9 cellular contexts compared by ENCODE assay signal in the genomic region with DNA sequence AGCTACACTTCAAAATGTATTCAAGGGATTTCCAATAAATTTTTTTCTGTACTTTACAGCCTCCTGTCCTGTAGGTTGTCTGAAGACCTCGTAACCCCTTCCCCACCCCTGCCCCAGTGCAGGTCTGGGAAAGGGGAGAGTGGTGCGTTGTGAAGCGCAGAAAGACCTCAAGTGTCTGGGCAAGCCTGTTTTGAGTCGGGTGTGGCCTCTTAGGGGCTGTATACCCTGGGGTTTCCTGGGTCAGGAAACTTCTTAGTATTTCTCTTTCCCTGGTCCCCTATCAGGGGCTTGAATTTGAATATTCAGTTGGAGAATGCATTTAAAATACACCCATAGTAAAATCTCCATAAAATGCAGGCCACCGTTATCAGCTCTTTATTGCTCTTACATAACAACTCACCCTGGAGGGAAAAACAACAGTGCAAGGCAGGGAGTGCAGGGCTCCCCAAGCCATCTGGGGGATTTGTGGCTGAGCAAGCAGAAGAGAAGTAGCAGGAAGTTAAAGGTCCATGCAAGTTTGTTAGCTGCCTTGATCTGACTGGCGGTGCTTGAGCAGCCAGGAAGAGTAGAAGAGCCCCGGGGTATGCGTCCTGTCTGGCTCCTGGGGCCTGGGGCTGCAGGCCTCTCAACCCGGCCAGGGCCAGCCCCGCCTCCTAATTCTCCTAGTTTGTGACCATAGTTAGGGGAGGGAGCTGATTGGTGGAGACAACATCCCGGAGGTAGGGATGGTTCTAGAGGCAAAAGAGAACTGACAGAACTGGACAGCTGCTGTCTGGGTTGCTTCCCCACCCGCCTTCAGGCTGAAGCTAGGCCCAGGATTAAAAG. TPM values are rescaled to one million over a fixed set of nuclear protein-coding genes. Genes with fewer than 3 reads are reported as not detected.
DNase-seq lines count a peak whose midpoint lies in the region; ATAC-seq and TF ChIP-seq lines count a peak whose summit lies in the region.
"Had no signal": no experiment of that assay in that cellular context is flagged by ENCODE, and none has a peak within 500 bp of the region (broad histone marks: within the 10 kb centered on the region; RNA-seq: fewer than 3 reads in every experiment).

No MANE protein-coding gene starts in this region.

- H3K27me3 Mint-ChIP-seq in endothelial cell (ENCODE audit: unreplicated experiment) (peaks cover 18% of the 10 kb centered on the region), neural crest cell (ENCODE audit: low read depth) (no peaks in the 10 kb centered on the region)

- H3K4me1 Mint-ChIP-seq in endothelial cell (ENCODE audit: unreplicated experiment): peaks cover 41% of the 10 kb centered on the region
- peaks cover 4% of the 10 kb centered on the region for H3K4me1 Mint-ChIP-seq in neural crest cell

- peak; percentile 78 for DNase-seq in GF-D8 (lab: John Stamatoyannopoulos, UW)
- DNase-seq in SK-MEL-5 (ENCODE audit: low read depth, low spot score): peak; percentile 44
- peak; percentile 64 for DNase-seq in endothelial cell (ENCODE audit: low spot score)
- DNase-seq in neural crest cell (ENCODE audit: low read depth, low spot score): no peak
- no peak for DNase-seq in A172 (ENCODE audit: low spot score)
- DNase-seq in LoVo (ENCODE audit: low spot score): no peak

- H3K4me3 Mint-ChIP-seq in endothelial cell (ENCODE audit: unreplicated experiment) (no peak overlapping the region), neural crest cell (no peak overlapping the region)

- H3K9me3 Mint-ChIP-seq in endothelial cell (ENCODE audit: unreplicated experiment) (no peaks in the 10 kb centered on the region), neural crest cell (no peaks in the 10 kb centered on the region)

- TF ChIP-seq CTCF in endothelial cell (IDR thresholded peaks at IDR 0.05; ENCODE audit: unreplicated experiment) (no peak), neural crest cell (conservative IDR thresholded peaks at IDR 0.05) (no peak)

- no peak for ATAC-seq in GM19397 (IDR thresholded peaks at IDR 0.05; ENCODE audit: unreplicated experiment)
- no peak for ATAC-seq in HG03565 (IDR thresholded peaks at IDR 0.05; ENCODE audit: unreplicated experiment)

- H3K27ac Mint-ChIP-seq in endothelial cell (ENCODE audit: unreplicated experiment) (peak overlapping the region; percentile 80), neural crest cell (ENCODE audit: unreplicated experiment) (peak overlapping the region; percentile 29)

- H3K36me3 Mint-ChIP-seq in endothelial cell (ENCODE audit: low read depth, unreplicated experiment) (peaks cover 38% of the 10 kb centered on the region), neural crest cell (ENCODE audit: low read depth) (peaks cover 4% of the 10 kb centered on the region)

- in situ Hi-C loops in SK-MEL-5 (cut with HindIII; ENCODE audit: low pct_unique_long_range_greater_than_20kb, low sequenced_read_pairs): no loop called here

RNA-seq across cellular contexts. Expression of a gene that starts 25.7 kb away (rescaled TPM):
- total RNA-seq in SK-MEL-5 (2014; rRNA removed; shearing (Covaris generic)): 18.4 TPM in 2 replicates
- polyA plus RNA-seq in SK-MEL-5 (2015; cell fraction: cytosol; rRNA removed): 76.3 and 91.2 TPM in 2 replicates
- polyA plus RNA-seq in SK-MEL-5 (2015; cell fraction: nucleus; rRNA removed): 28.5 and 37.3 TPM in 2 replicates
- total RNA-seq in endothelial cell (ENCODE audit: unreplicated experiment): 69.5 TPM
- 31.9 and 32.2 TPM in 2 replicates for total RNA-seq in neural crest cell
- 44.0 and 47.6 TPM in 2 replicates for total RNA-seq in A172 (2014; rRNA removed; shearing (Covaris generic))

RNA-seq across cellular contexts. Expression of a gene that starts 26.2 kb away (rescaled TPM):
- 6.4 and 9.8 TPM in 2 replicates for total RNA-seq in SK-MEL-5 (2014; rRNA removed; shearing (Covaris generic))
- 16.5 and 20.3 TPM in 2 replicates for polyA plus RNA-seq in SK-MEL-5 (2015; cell fraction: cytosol; rRNA removed)
- polyA plus RNA-seq in SK-MEL-5 (2015; cell fraction: nucleus; rRNA removed): 23.5 and 32.8 TPM in 2 replicates
- total RNA-seq in endothelial cell (ENCODE audit: unreplicated experiment) (23.2 TPM), neural crest cell (13.7 and 15.3 TPM in 2 replicates)
- total RNA-seq in A172 (2014; rRNA removed; shearing (Covaris generic)): 7.9 and 14.2 TPM in 2 replicates

RNA-seq across cellular contexts. Expression of a gene that starts 44.3 kb away (rescaled TPM):
- total RNA-seq in SK-MEL-5 (2014; rRNA removed; shearing (Covaris generic)): not detected in 2 replicates
- not detected in 2 replicates for polyA plus RNA-seq in SK-MEL-5 (2015; cell fraction: cytosol; rRNA removed)
- not detected in 2 replicates for polyA plus RNA-seq in SK-MEL-5 (2015; cell fraction: nucleus; rRNA removed)
- 4.4 TPM for total RNA-seq in endothelial cell (ENCODE audit: unreplicated experiment)
- total RNA-seq in neural crest cell: not detected in 2 replicates
- not detected in 2 replicates for total RNA-seq in A172 (2014; rRNA removed; shearing (Covaris generic))
- total RNA-seq: endothelial cell of umbilical vein had no signal

RNA-seq across cellular contexts. Expression of a gene that starts 57.3 kb away (rescaled TPM):
- 101 and 112 TPM in 2 replicates for total RNA-seq in SK-MEL-5 (2014; rRNA removed; shearing (Covaris generic))
- 119 and 135 TPM in 2 replicates for polyA plus RNA-seq in SK-MEL-5 (2015; cell fraction: cytosol; rRNA removed)
- polyA plus RNA-seq in SK-MEL-5 (2015; cell fraction: nucleus; rRNA removed): 91.3 and 104 TPM in 2 replicates
- total RNA-seq in endothelial cell (ENCODE audit: unreplicated experiment) (85.6 TPM), neural crest cell (51.3 and 51.9 TPM in 2 replicates)
- 66.5 and 93.3 TPM in 2 replicates for total RNA-seq in A172 (2014; rRNA removed; shearing (Covaris generic))

RNA-seq across cellular contexts. Expression of a gene that starts 57.6 kb away (rescaled TPM):
- total RNA-seq in SK-MEL-5 (2014; rRNA removed; shearing (Covaris generic)): 6.2 and 7.8 TPM in 2 replicates
- 6.3 and 9.2 TPM in 2 replicates for polyA plus RNA-seq in SK-MEL-5 (2015; cell fraction: cytosol; rRNA removed)
- 3.3 and 10.9 TPM in 2 replicates for polyA plus RNA-seq in SK-MEL-5 (2015; cell fraction: nucleus; rRNA removed)
- total RNA-seq in endothelial cell (ENCODE audit: unreplicated experiment) (6.1 TPM), neural crest cell (7.6 and 8.0 TPM in 2 replicates)
- 5.2 and 7.4 TPM in 2 replicates for total RNA-seq in A172 (2014; rRNA removed; shearing (Covaris generic))

Comparison
In these comparisons a context has a peak if more than half of its experiments do, and no peak if none do; other contexts are left out.
1. DNase-seq: peak in GF-D8 (single experiment), SK-MEL-5 (single experiment) and endothelial cell (single experiment); none in neural crest cell (single experiment), A172 (single experiment) and LoVo (single experiment).